ENCODE assay signal across 16 cellular contexts in the genomic region with DNA sequence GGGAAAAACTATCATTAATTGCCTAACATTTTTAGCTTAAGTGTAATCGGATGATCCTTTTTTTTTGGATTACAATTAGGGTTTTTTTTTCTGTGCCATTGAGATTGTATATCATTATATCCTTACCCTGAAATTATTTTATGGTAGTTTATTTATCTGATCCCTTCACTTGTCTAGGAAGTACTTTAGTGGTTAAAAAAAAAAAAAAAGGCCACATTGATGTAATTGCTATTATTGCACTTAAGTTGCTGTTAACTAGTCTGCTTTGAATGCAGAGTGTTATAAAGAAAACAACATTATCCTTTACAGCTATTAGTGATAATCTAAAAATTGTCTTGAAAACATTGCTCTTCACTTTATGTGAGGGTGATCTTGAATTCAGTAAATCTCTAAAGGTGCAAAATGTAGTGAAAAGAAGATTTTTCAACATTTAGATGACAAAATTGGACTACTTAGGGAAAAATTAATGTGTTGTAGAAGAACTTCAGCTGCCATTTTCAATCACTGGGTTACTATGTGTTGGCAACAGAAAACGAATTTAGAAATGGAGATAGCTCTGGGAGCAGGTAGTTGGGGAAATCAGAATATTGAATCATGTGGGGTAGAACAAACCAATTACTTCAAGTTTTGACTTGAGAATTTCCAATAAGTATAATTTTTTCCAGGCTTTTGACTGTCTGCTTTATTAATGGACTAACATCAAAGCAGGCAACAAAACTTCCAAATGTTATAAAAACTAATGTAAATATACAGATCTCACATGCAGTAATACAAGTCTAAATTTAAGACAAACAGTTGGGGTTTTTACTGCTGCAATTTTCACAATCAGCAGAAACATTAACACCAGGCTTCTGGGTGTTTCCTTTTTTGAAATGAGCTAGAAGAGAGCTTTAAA. TPM values are rescaled to one million over a fixed set of nuclear protein-coding genes. Genes with fewer than 3 reads are reported as not detected.
A peak's percentile ranks its signal among the peaks of the same experiment; 100 is the strongest.
DNase-seq lines count a peak whose midpoint lies in the region; ATAC-seq and TF ChIP-seq lines count a peak whose summit lies in the region.
"Had no signal": no experiment of that assay in that cellular context is flagged by ENCODE, and none has a peak within 500 bp of the region (broad histone marks: within the 10 kb centered on the region; RNA-seq: fewer than 3 reads in every experiment).

No MANE protein-coding gene starts in this region.

- H3K27ac ChIP-seq in mammary epithelial cell (ENCODE audit: insufficient read depth, low read depth, low read length) (peak overlapping the region; percentile 7), breast epithelium (no peak overlapping the region), SU-DHL-6 (ENCODE audit: low read depth, low read length) (no peak overlapping the region), left lung (peak overlapping the region; percentile 56 to 98)
- H3K27ac ChIP-seq: foreskin keratinocyte, stomach had no signal

- DNase-seq in mammary epithelial cell (no peak), breast epithelium (ENCODE audit: low spot score in 2 of 2) (no peak), left lung (no peak), type B pancreatic cell (ENCODE audit: extremely low spot score, unreplicated experiment) (no peak), DMS 273 treated with DMSO at 0.1 percent for 48 hours (lab: John Stamatoyannopoulos, UW) (no peak), KBM-7 (no peak)
- no peak for DNase-seq in stimulated activated CD4-positive, alpha-beta T cell treated with anti-CD3 and anti-CD28 coated beads, Interleukin-12 subunit alpha, Interleukin-12 subunit beta, amount 100 ng/mL, for 4 hours
- DNase-seq: activated gamma-delta T cell treated with Interleukin-2 at 50 U/mL for 16 hours, foreskin keratinocyte, NCI-H187 treated with DMSO at 0.1 percent for 48 hours, NCI-H69, stomach had no signal

- H3K9me3 Mint-ChIP-seq in type B pancreatic cell = no peaks in the 10 kb centered on the region
- H3K9me3 Mint-ChIP-seq: T-helper 1 cell treated with Interleukin-12 subunit alpha and Interleukin-12 subunit beta and Interleukin-4 antibody, amounts not matched to agents 30 μg/mL and 1 μg/mL, for 36 hours had no signal

- no peaks in the 10 kb centered on the region for H3K27me3 Mint-ChIP-seq in type B pancreatic cell

- H3K79me2 ChIP-seq in mammary epithelial cell (ENCODE audit: insufficient read depth, low read length) (peaks cover 84% of the 10 kb centered on the region), SU-DHL-6 (ENCODE audit: insufficient read depth, low read length) (no peaks in the 10 kb centered on the region)

- TF ChIP-seq POLR2A in breast epithelium (IDR thresholded peaks at IDR 0.05) = no peak

- in situ Hi-C loops in mammary epithelial cell (cut with MboI; ENCODE audit: low sequenced_read_pairs in 2 of 2) = no loop called here
- in situ Hi-C loops in KBM-7 (cut with MboI; ENCODE audit: low pct_unique_long_range_greater_than_20kb, low sequenced_read_pairs) = no loop called here

- no peaks in the 10 kb centered on the region for H3K9me3 ChIP-seq in mammary epithelial cell (replicated peaks; ENCODE audit: insufficient read depth, low read length)
- H3K9me3 ChIP-seq in breast epithelium = no peaks in the 10 kb centered on the region
- no peaks in the 10 kb centered on the region for H3K9me3 ChIP-seq in SU-DHL-6 (ENCODE audit: insufficient read depth, low read length)
- no peaks in the 10 kb centered on the region for H3K9me3 ChIP-seq in left lung
- H3K9me3 ChIP-seq: stomach had no signal

- TF ChIP-seq CTCF in mammary epithelial cell (conservative IDR thresholded peaks at IDR 0.05 in 1 of 2, IDR thresholded peaks at IDR 0.05 in 1 of 2; ENCODE audit: extremely low read depth in 1 of 2, insufficient read depth in 1 of 2, low read depth in 1 of 2, low read length in 2 of 2) = no peak
- TF ChIP-seq CTCF in breast epithelium (IDR thresholded peaks at IDR 0.05) = no peak
- TF ChIP-seq CTCF in SU-DHL-6 (IDR thresholded peaks at IDR 0.05; ENCODE audit: insufficient read depth, low read length, poor library complexity, severe bottlenecking) = no peak
- no peak for TF ChIP-seq CTCF in left lung (IDR thresholded peaks at IDR 0.05)
- no peak for TF ChIP-seq CTCF in type B pancreatic cell (conservative IDR thresholded peaks at IDR 0.05)

- dilution Hi-C loops in mammary epithelial cell (cut with HindIII; ENCODE audit: low sequenced_read_pairs) = no loop called here

- peak overlapping the region; percentile 69 for H3K4me3 Mint-ChIP-seq in type B pancreatic cell
- H3K4me3 Mint-ChIP-seq: T-helper 1 cell treated with Interleukin-12 subunit alpha and Interleukin-12 subunit beta and Interleukin-4 antibody, amounts not matched to agents 30 μg/mL and 1 μg/mL, for 36 hours had no signal

- H3K27ac Mint-ChIP-seq in type B pancreatic cell = peak overlapping the region; percentile 15
- H3K27ac Mint-ChIP-seq: T-helper 1 cell treated with Interleukin-12 subunit alpha and Interleukin-12 subunit beta and Interleukin-4 antibody, amounts not matched to agents 30 μg/mL and 1 μg/mL, for 36 hours had no signal

- peak overlapping the region; percentile 28 for H2AFZ ChIP-seq in mammary epithelial cell (ENCODE audit: low read depth, low read length)
- H2AFZ ChIP-seq in SU-DHL-6 (ENCODE audit: low read depth, low read length, severe bottlenecking) = peak overlapping the region; percentile 16

- H3K9me2 ChIP-seq in SU-DHL-6 (replicated peaks; ENCODE audit: insufficient read depth, low read length) = no peaks in the 10 kb centered on the region

- no peaks in the 10 kb centered on the region for H3F3A ChIP-seq in SU-DHL-6 (ENCODE audit: insufficient read depth)

- H3K4me3 ChIP-seq in mammary epithelial cell (replicated peaks in 1 of 3; ENCODE audit: insufficient read depth in 1 of 3, low read depth in 2 of 3, low read length in 3 of 3) (no peak overlapping the region), breast epithelium (no peak overlapping the region), SU-DHL-6 (ENCODE audit: insufficient read depth, low read length, poor library complexity, severe bottlenecking) (no peak overlapping the region), left lung (peak overlapping the region in 1 of 2 donors; percentile 3)

- H3K4me2 ChIP-seq in mammary epithelial cell (ENCODE audit: insufficient read depth, low read depth, low read length) (peak overlapping the region; percentile 28), SU-DHL-6 (ENCODE audit: low read depth, low read length, poor library complexity, severe bottlenecking) (no peak overlapping the region)

- BruUV-seq in mammary epithelial cell (replicated peaks; lab: Mats Ljungman, UMichigan) = no TSS peak

- H3K27me3 ChIP-seq in mammary epithelial cell (ENCODE audit: insufficient read depth, low read length) (no peaks in the 10 kb centered on the region), breast epithelium (no peaks in the 10 kb centered on the region), SU-DHL-6 (ENCODE audit: low read length) (no peaks in the 10 kb centered on the region), left lung (peaks cover 0 to 83% of the 10 kb centered on the region in 2 donors)

- intact Hi-C loops in mammary epithelial cell (cut with micrococcal nuclease) = no loop called here
- intact Hi-C loops in breast epithelium (cut with DNase I; ENCODE audit: low total_unique reads) = no loop called here
- intact Hi-C loops in left lung (cut with DNase I) = no loop called here

- H3K4me1 ChIP-seq in mammary epithelial cell (ENCODE audit: insufficient read depth, low read length) (no peaks in the 10 kb centered on the region), breast epithelium (no peaks in the 10 kb centered on the region), left lung (no peaks in the 10 kb centered on the region)
- H3K4me1 ChIP-seq: foreskin keratinocyte had no signal

- peaks cover 36% of the 10 kb centered on the region for H3K4me1 Mint-ChIP-seq in type B pancreatic cell (ENCODE audit: unreplicated experiment)

- 92% methylated on average over 2 of the region's 2 CpGs for WGBS in mammary epithelial cell (ENCODE audit: low coverage, missing lambda C conversion rate)

- CTCF ChIA-PET in mammary epithelial cell (lab: Charles Lee; ENCODE audit: low non-redundant PET) = no interaction called here

- no peaks in the 10 kb centered on the region for H3K36me3 Mint-ChIP-seq in type B pancreatic cell

- ATAC-seq in left lung = no peak
- ATAC-seq: activated CD4-positive, CD25-positive, alpha-beta regulatory T cell treated with anti-CD3 and anti-CD28 coated beads, Interleukin-2, amount 50 U/mL, for 24 hours; foreskin keratinocyte had no signal

- H3K9ac ChIP-seq in mammary epithelial cell (ENCODE audit: insufficient read depth, low read length) (no peak overlapping the region), SU-DHL-6 (ENCODE audit: low read length) (no peak overlapping the region)

- no peaks in the 10 kb centered on the region for H3K36me3 ChIP-seq in mammary epithelial cell (ENCODE audit: insufficient read depth, low read length)
- H3K36me3 ChIP-seq in breast epithelium = no peaks in the 10 kb centered on the region
- no peaks in the 10 kb centered on the region for H3K36me3 ChIP-seq in SU-DHL-6 (ENCODE audit: low read length)
- H3K36me3 ChIP-seq in left lung = no peaks in the 10 kb centered on the region
- H3K36me3 ChIP-seq: stomach had no signal

- no peaks in the 10 kb centered on the region for H4K20me1 ChIP-seq in mammary epithelial cell (ENCODE audit: insufficient read depth, low read length)
- no peaks in the 10 kb centered on the region for H4K20me1 ChIP-seq in SU-DHL-6 (ENCODE audit: low read depth, low read length)

RNA-seq across cellular contexts. Expression of gene ADGRL2, which starts 5.0 kb away (rescaled TPM):
- total RNA-seq in mammary epithelial cell (100 to 1,000 TPM in 1 of 2 donors, 10 to 100 TPM in 1; 43.7 to 105 TPM), breast epithelium (10 to 100 TPM; 59.6 to 78.0 (median 74.7) TPM), left lung (100 to 1,000 TPM in 1 of 2 donors, 10 to 100 TPM in 1; 78.8 to 106 TPM), type B pancreatic cell (ENCODE audit: low replicate concordance) (96.3 and 103 TPM in 2 replicates)
- polyA plus RNA-seq in mammary epithelial cell = 27.1 TPM
- polyA minus RNA-seq in mammary epithelial cell = 84.1 TPM
- total RNA-seq: RPMI7951 had no signal

Comparison
In these comparisons a context has a peak if more than half of its experiments do, and no peak if none do; other contexts are left out.
1. H3K27ac ChIP-seq: peak in mammary epithelial cell (single experiment) and left lung (2 of 2); none in breast epithelium (0 of 2) and SU-DHL-6 (single experiment).